ENCODE assay signal across 8 cellular contexts in the genomic region with DNA sequence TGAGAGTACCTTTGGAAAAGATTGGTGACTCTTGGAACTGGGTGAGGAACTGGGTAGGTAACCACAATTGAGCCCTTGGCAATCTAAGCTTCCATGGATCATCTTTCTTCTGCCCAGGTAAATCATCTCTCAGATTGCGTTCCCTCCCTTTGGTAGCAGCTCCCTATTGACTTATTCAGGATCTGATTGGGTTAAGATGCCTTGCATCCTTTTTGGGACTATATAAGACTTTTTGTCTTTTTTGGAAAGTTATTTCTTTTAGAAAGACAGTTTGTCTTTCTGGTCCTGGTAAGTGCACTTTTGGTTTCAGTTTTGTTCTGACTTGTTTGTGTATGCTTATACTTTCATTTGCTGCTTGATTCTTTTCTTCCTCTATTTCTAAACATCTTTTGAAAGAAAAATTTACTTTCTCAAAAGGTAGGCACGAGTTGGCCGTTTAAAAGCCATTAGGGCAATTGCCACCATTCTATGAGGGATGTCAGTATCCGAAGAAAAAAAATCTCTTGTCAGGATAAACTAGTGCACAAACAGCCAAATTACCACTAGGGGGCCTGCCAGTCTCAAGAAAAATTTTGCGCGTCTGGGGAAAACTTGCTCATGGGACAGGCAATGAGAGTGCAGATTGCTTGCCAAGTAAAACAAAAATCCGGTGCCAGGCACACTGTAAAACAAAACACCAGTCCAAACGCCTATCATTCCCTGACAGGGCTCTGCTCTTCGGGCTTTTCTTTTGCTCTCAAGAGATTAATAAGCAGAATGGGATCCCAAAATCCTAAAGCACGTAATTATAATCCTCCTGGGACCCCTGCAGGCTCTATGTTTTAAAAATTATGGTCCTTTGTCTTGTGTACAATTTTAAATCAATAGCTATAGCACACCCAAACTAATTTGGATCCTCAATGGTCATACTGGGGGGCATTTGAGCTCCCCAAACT. TPM values are rescaled to one million over a fixed set of nuclear protein-coding genes. Genes with fewer than 3 reads are reported as not detected.
DNase-seq lines count a peak whose midpoint lies in the region; ATAC-seq and TF ChIP-seq lines count a peak whose summit lies in the region.

No MANE protein-coding gene starts in this region.

- peak overlapping the region; percentile 4 for H3K4me3 ChIP-seq in lower leg skin (ENCODE audit: low read depth, poor library complexity, severe bottlenecking)

- no peak for TF ChIP-seq POLR2A in lower leg skin (IDR thresholded peaks at IDR 0.05)

- ATAC-seq in GM18870 (IDR thresholded peaks at IDR 0.05; ENCODE audit: unreplicated experiment) = peak; percentile 55
- peak; percentile 84 for ATAC-seq in HG03354 (IDR thresholded peaks at IDR 0.05; ENCODE audit: poor library complexity, severe bottlenecking, unreplicated experiment)

- WGBS in lower leg skin, 2 donors = 5 to 9% methylated on average over 10 of the region's 10 CpGs

- peak; percentile 88 for DNase-seq in AG09319 (ENCODE audit: extremely low read depth, low read depth)
- DNase-seq in NCI-H510A treated with DMSO at 0.1 percent for 48 hours (lab: John Stamatoyannopoulos, UW) = peak; percentile 86
- peak; percentile 56 to 65 for DNase-seq in activated CD4-positive, alpha-beta T cell treated with anti-CD3 and anti-CD28 coated beads for 4 hours
- peak; percentile 95 for DNase-seq in dedifferentiated amniotic fluid mesenchymal stem cell (ENCODE audit: extremely low spot score)
- DNase-seq in lower leg skin (ENCODE audit: low spot score in 2 of 2) = peak; percentile 82 to 92
- peak; percentile 34 to 44 for DNase-seq in stimulated activated CD4-positive, alpha-beta T cell treated with anti-CD3 and anti-CD28 coated beads, Interleukin-4, amount 100 ng/mL, for 48 hours (ENCODE audit: low read depth in 2 of 2)

- intact Hi-C loops in lower leg skin (cut with DNase I; ENCODE audit: low total_unique reads) = loop anchor here (2.0 to 10.0 kb wide), 2 partner anchors 346 to 520 kb away; no protein-coding TSS in a partner anchor

- peak; percentile 80 for TF ChIP-seq CTCF in AG09319 (IDR thresholded peaks at IDR 0.05; ENCODE audit: low read depth, low read length)
- TF ChIP-seq CTCF in lower leg skin (IDR thresholded peaks at IDR 0.05) = peak in 1 of 3 donors; percentile 55

RNA-seq across cellular contexts. Expression of a gene that starts 12.8 kb away (rescaled TPM):
- total RNA-seq in lower leg skin = not detected

RNA-seq across cellular contexts. Expression of a gene that starts 45.7 kb away (rescaled TPM):
- total RNA-seq in lower leg skin = not detected

RNA-seq across cellular contexts. Expression of a gene that starts 54.0 kb away (rescaled TPM):
- total RNA-seq in lower leg skin = under 1 TPM in 1 of 4 donors, not detected in 3; 0.29 TPM

Comparison
In these comparisons a context has a peak if more than half of its experiments do, and no peak if none do; other contexts are left out.
1. Peak in every context shown above with its lines: DNase-seq, ATAC-seq and H3K4me3 ChIP-seq.
2. DNase-seq: peak in every context shown above with its lines; median percentile 95 in dedifferentiated amniotic fluid mesenchymal stem cell; 88 in AG09319; 87 in lower leg skin; 86 in NCI-H510A treated with DMSO at 0.1 percent for 48 hours; 60 in activated CD4-positive, alpha-beta T cell treated with anti-CD3 and anti-CD28 coated beads for 4 hours; 39 in stimulated activated CD4-positive, alpha-beta T cell treated with anti-CD3 and anti-CD28 coated beads, Interleukin-4, amount 100 ng/mL, for 48 hours.